ENCODE assay signal across 1 cellular context in genomic region chr1:182855886-182856285, GRCh38.
TF ChIP-seq lines count a peak whose summit lies in the region.

No MANE protein-coding gene starts in this region.

TF ChIP-seq in HepG2, 621 proteins besides CTCF, POLR2A, EP300 and RAD21:
- TF ChIP-seq ZHX2 (IDR thresholded peaks at IDR 0.05; ENCODE audit: low read depth) (no peak), ZHX2 (CRISPR knock-in tag; IDR thresholded peaks at IDR 0.05; ENCODE audit: borderline replicate concordance) (no peak), ISL2 (CRISPR knock-in tag; IDR thresholded peaks at IDR 0.05) (no peak), ZSCAN9 (CRISPR knock-in tag; IDR thresholded peaks at IDR 0.05; ENCODE audit: borderline replicate concordance) (no peak), PATZ1 (CRISPR knock-in tag; IDR thresholded peaks at IDR 0.05) (no peak), ZNF740 (CRISPR knock-in tag; IDR thresholded peaks at IDR 0.05) (no peak), KLF16 (CRISPR knock-in tag; IDR thresholded peaks at IDR 0.05) (no peak), GLMP (CRISPR knock-in tag; IDR thresholded peaks at IDR 0.05; ENCODE audit: borderline replicate concordance) (no peak), DMAP1 (CRISPR knock-in tag; IDR thresholded peaks at IDR 0.05) (no peak), MBNL3 (CRISPR knock-in tag; conservative IDR thresholded peaks at IDR 0.05) (no peak), ZSCAN25 (CRISPR knock-in tag; IDR thresholded peaks at IDR 0.05) (no peak), ZNF678 (CRISPR knock-in tag; IDR thresholded peaks at IDR 0.05) (no peak), ZXDC (CRISPR knock-in tag; IDR thresholded peaks at IDR 0.05) (no peak), POGZ (CRISPR knock-in tag; IDR thresholded peaks at IDR 0.05) (no peak)
- TF ChIP-seq, protein P1, sequence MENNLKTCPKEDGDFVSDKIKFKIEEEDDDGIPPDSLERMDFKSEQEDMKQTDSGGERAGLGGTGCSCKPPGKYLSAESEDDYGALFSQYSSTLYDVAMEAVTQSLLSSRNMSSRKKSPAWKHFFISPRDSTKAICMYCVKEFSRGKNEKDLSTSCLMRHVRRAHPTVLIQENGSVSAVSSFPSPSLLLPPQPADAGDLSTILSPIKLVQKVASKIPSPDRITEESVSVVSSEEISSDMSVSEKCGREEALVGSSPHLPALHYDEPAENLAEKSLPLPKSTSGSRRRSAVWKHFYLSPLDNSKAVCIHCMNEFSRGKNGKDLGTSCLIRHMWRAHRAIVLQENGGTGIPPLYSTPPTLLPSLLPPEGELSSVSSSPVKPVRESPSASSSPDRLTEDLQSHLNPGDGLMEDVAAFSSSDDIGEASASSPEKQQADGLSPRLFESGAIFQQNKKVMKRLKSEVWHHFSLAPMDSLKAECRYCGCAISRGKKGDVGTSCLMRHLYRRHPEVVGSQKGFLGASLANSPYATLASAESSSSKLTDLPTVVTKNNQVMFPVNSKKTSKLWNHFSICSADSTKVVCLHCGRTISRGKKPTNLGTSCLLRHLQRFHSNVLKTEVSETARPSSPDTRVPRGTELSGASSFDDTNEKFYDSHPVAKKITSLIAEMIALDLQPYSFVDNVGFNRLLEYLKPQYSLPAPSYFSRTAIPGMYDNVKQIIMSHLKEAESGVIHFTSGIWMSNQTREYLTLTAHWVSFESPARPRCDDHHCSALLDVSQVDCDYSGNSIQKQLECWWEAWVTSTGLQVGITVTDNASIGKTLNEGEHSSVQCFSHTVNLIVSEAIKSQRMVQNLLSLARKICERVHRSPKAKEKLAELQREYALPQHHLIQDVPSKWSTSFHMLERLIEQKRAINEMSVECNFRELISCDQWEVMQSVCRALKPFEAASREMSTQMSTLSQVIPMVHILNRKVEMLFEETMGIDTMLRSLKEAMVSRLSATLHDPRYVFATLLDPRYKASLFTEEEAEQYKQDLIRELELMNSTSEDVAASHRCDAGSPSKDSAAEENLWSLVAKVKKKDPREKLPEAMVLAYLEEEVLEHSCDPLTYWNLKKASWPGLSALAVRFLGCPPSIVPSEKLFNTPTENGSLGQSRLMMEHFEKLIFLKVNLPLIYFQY (CRISPR knock-in tag; IDR thresholded peaks at IDR 0.05; ENCODE audit: borderline replicate concordance) = no peak
